In genomic region chr1:226990133-226990716, GRCh38 we compare ENCODE assay signal across 8 cellular contexts. TPM values are rescaled to one million over a fixed set of nuclear protein-coding genes. Genes with fewer than 3 reads are reported as not detected.
A peak's percentile ranks its signal among the peaks of the same experiment; 100 is the strongest.
DNase-seq lines count a peak whose midpoint lies in the region; ATAC-seq and TF ChIP-seq lines count a peak whose summit lies in the region.

No MANE protein-coding gene starts in this region.

- H3K27ac Mint-ChIP-seq in nephron progenitor cell: peak overlapping the region; percentile 88

- H3K4ac ChIP-seq in mesendoderm (ENCODE audit: low read depth, low read length): no peak overlapping the region

- H3K79me1 ChIP-seq in mesendoderm (ENCODE audit: low read length): no peaks in the 10 kb centered on the region

- H2BK5ac ChIP-seq in mesendoderm (ENCODE audit: low read length): no peak overlapping the region

- no peak overlapping the region for H3K23ac ChIP-seq in mesendoderm (ENCODE audit: low read length)

- H3K4me1 Mint-ChIP-seq in nephron progenitor cell: peaks cover 90% of the 10 kb centered on the region

- no peak overlapping the region for H3K4me3 Mint-ChIP-seq in nephron progenitor cell

- H4K8ac ChIP-seq in mesendoderm (ENCODE audit: low read depth, low read length): no peak overlapping the region

- H3K36me3 Mint-ChIP-seq in nephron progenitor cell (ENCODE audit: low read depth): peaks cover 19% of the 10 kb centered on the region

- no peak overlapping the region for H2BK15ac ChIP-seq in mesendoderm (replicated peaks; ENCODE audit: low read depth)

- H2BK120ac ChIP-seq in mesendoderm (ENCODE audit: low read depth, low read length): no peak overlapping the region

- H3K4me2 ChIP-seq in mesendoderm (ENCODE audit: low read length): no peak overlapping the region

- no peaks in the 10 kb centered on the region for H3K27me3 ChIP-seq in uterus
- no peaks in the 10 kb centered on the region for H3K27me3 ChIP-seq in mesendoderm (ENCODE audit: insufficient read depth, low read length, poor library complexity)

- no peaks in the 10 kb centered on the region for H3K9me3 Mint-ChIP-seq in nephron progenitor cell

- H3K18ac ChIP-seq in mesendoderm (ENCODE audit: low read length): no peak overlapping the region

- no peaks in the 10 kb centered on the region for H3K9me3 ChIP-seq in uterus

- H3K4me3 ChIP-seq in uterus (no peak overlapping the region), mesendoderm (ENCODE audit: low read length) (no peak overlapping the region)

- intact Hi-C loops in uterus (cut with DNase I; ENCODE audit: low total_unique reads): no loop called here

- no peak overlapping the region for H3K9ac ChIP-seq in mesendoderm (ENCODE audit: low read length)

- TF ChIP-seq POLR2A in uterus (IDR thresholded peaks at IDR 0.05): no peak

- H3K4me1 ChIP-seq in uterus (no peaks in the 10 kb centered on the region), mesendoderm (ENCODE audit: control insufficient read depth, low read depth, low read length) (no peaks in the 10 kb centered on the region)

- peak overlapping the region; percentile 43 to 56 for H3K27ac ChIP-seq in uterus
- H3K27ac ChIP-seq in mesendoderm (ENCODE audit: low read depth, low read length): no peak overlapping the region

- no peak overlapping the region for H3K56ac ChIP-seq in mesendoderm (ENCODE audit: low read length)

- H3K79me2 ChIP-seq in mesendoderm (ENCODE audit: control insufficient read depth, insufficient read depth, low read length): no peaks in the 10 kb centered on the region

- H2AK5ac ChIP-seq in mesendoderm (ENCODE audit: low read length): no peak overlapping the region

- no CpG with 5 or more reads among the region's 10 CpGs for WGBS in mesendoderm (ENCODE audit: extremely low coverage, insufficient coverage, low lambda C conversion rate)

- no peak overlapping the region for H4K5ac ChIP-seq in mesendoderm (ENCODE audit: low read length)

- ATAC-seq in GM21367 (IDR thresholded peaks at IDR 0.05; ENCODE audit: unreplicated experiment): peak; percentile 66

- DNase-seq in NOMO-1 (lab: John Stamatoyannopoulos, UW; ENCODE audit: unreplicated experiment in 2 of 2) (peak; percentile 12 to 25), amniotic epithelial cell (ENCODE audit: low read depth) (peak; percentile 78), nephron progenitor cell (no peak), uterus (no peak), NCI-H2196 treated with DMSO at 0.1 percent for 48 hours (lab: John Stamatoyannopoulos, UW; ENCODE audit: unreplicated experiment) (no peak), SHP77 (lab: John Stamatoyannopoulos, UW) (no peak), mesendoderm (no peak)

- no peaks in the 10 kb centered on the region for H3K27me3 Mint-ChIP-seq in nephron progenitor cell (ENCODE audit: low read depth, poor library complexity)

- TF ChIP-seq CTCF in nephron progenitor cell (IDR thresholded peaks at IDR 0.05) (no peak), uterus (IDR thresholded peaks at IDR 0.05) (no peak)

- H3K36me3 ChIP-seq in uterus: no peaks in the 10 kb centered on the region
- H3K36me3 ChIP-seq in mesendoderm (ENCODE audit: control insufficient read depth, insufficient read depth, low read length): no peaks in the 10 kb centered on the region

RNA-seq across cellular contexts. Expression of gene COQ8A, which starts 50.1 kb away (rescaled TPM):
- total RNA-seq in uterus: 10 to 100 TPM; 22.8 to 41.7 (median 27.7) TPM
- 13.0 TPM for polyA plus RNA-seq in mesendoderm (2013, experiment 1 of 2)
- 13.2 TPM for polyA plus RNA-seq in mesendoderm (2013, experiment 2 of 2)

Comparison
In these comparisons a context has a peak if more than half of its experiments do, and no peak if none do; other contexts are left out.
1. DNase-seq: peak in NOMO-1 (2 of 2) and amniotic epithelial cell (single experiment); none in nephron progenitor cell (single experiment), uterus (0 of 2), NCI-H2196 treated with DMSO at 0.1 percent for 48 hours (single experiment), SHP77 (0 of 2) and mesendoderm (single experiment).